11 cellular contexts compared by ENCODE assay signal in the genomic region with DNA sequence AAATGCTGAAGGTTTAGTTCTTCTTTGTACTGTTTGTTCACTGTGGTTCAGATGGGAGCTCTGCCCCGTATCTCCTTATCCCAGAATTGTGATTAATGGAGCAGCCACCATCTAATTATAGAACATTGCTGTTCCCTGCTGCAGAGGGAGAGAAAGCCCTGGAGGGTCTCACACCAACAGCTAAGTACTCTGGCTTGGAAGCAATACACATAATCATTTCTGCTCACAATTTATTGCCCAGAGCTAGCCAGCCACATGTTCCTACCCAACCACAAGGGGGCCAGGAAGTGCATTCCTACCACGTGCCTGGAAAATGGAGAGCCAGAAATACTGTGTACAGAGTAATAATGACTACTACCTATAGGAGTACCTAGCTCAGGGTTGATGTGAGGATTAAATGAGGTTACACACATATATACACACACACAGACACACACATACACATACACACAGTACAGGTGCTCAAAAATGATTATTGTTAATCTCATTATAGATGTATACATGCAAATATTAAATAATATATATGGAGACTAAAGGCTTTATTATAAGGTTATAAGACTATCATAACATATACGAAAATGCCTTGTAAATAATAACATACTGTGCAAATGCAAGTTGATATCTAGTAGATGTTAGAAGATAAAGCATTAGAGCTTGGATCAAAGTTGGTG. TPM values are rescaled to one million over a fixed set of nuclear protein-coding genes. Genes with fewer than 3 reads are reported as not detected.
DNase-seq lines count a peak whose midpoint lies in the region; ATAC-seq, FAIRE-seq and TF ChIP-seq lines count a peak whose summit lies in the region.
"Had no signal": no experiment of that assay in that cellular context is flagged by ENCODE, and none has a peak within 500 bp of the region (broad histone marks: within the 10 kb centered on the region; RNA-seq: fewer than 3 reads in every experiment).

No MANE protein-coding gene starts in this region.

- TF ChIP-seq CTCF in BJ (IDR thresholded peaks at IDR 0.05; ENCODE audit: insufficient read depth, low read depth, low read length) = peak; percentile 40; the same call in 1 of the 2 replicates
- peak; percentile 52 for TF ChIP-seq CTCF in astrocyte of the cerebellum (IDR thresholded peaks at IDR 0.05; ENCODE audit: low read depth, low read length, missing control alignments)
- TF ChIP-seq CTCF in keratinocyte (optimal IDR thresholded peaks at IDR 0.05 in 1 of 3, IDR thresholded peaks at IDR 0.05 in 1 of 3, conservative IDR thresholded peaks at IDR 0.05 in 1 of 3; ENCODE audit: extremely low read depth in 1 of 3, insufficient read depth in 2 of 3, low read length in 3 of 3) = peak; percentile 56 to 69 (median 68)

- H3K9me3 ChIP-seq in keratinocyte (ENCODE audit: control insufficient read depth, low read depth, low read length) = no peaks in the 10 kb centered on the region

- H3K36me3 ChIP-seq in BJ (ENCODE audit: control insufficient read depth, insufficient read depth, low read length) = no peaks in the 10 kb centered on the region
- no peaks in the 10 kb centered on the region for H3K36me3 ChIP-seq in keratinocyte (ENCODE audit: control insufficient read depth in 2 of 2, extremely low read depth in 1 of 2, insufficient read depth in 2 of 2, low read length in 2 of 2)

- CTCF ChIA-PET in BJ (lab: Yijun Ruan, JAX) = interaction anchor here (0.6 to 1.9 kb wide), 8 partner anchors 10 to 744 kb away, joined by 3 to 6 read pairs (median 4); no protein-coding TSS in a partner anchor

- dilution Hi-C loops in keratinocyte (cut with MboI; ENCODE audit: extremely low pct_ligation_motif_present, low sequenced_read_pairs) = no loop called here

- H3K4me2 ChIP-seq in keratinocyte (ENCODE audit: control insufficient read depth, extremely low read depth, insufficient read depth, low read depth, low read length) = no peak overlapping the region

- FAIRE-seq in keratinocyte (lab: Jason Lieb, UNC) = peak; percentile 84
- FAIRE-seq: islet of Langerhans had no signal

- no peaks in the 10 kb centered on the region for H3K9me1 ChIP-seq in keratinocyte (ENCODE audit: control insufficient read depth, extremely low read depth, insufficient read depth, low read length)

- in situ Hi-C loops in astrocyte of the cerebellum (cut with HindIII; ENCODE audit: low sequenced_read_pairs) = no loop called here

- H3K27me3 ChIP-seq in BJ (ENCODE audit: control insufficient read depth, insufficient read depth, low read length) (no peaks in the 10 kb centered on the region), keratinocyte (ENCODE audit: control insufficient read depth, extremely low read depth, insufficient read depth, low read length) (no peaks in the 10 kb centered on the region)

- H3K79me2 ChIP-seq in keratinocyte (ENCODE audit: control insufficient read depth, insufficient read depth, low read length) = no peaks in the 10 kb centered on the region

- no peaks in the 10 kb centered on the region for H4K20me1 ChIP-seq in keratinocyte (ENCODE audit: control insufficient read depth, extremely low read depth, insufficient read depth, low read length)

- H3K4me3 ChIP-seq in BJ (ENCODE audit: low read depth, low read length) (no peak overlapping the region), astrocyte of the cerebellum (ENCODE audit: low read depth, low read length) (no peak overlapping the region), keratinocyte (ENCODE audit: control insufficient read depth in 2 of 3, extremely low read depth in 1 of 3, insufficient read depth in 2 of 3, low read depth in 1 of 3, low read length in 3 of 3) (no peak overlapping the region)

- no peaks in the 10 kb centered on the region for H3K4me1 ChIP-seq in keratinocyte (ENCODE audit: control insufficient read depth, extremely low read depth, insufficient read depth, low read length)

- DNase-seq in BJ (ENCODE audit: low read depth) (no peak), HT1080 (ENCODE audit: low read depth) (peak; percentile 28), astrocyte of the cerebellum (ENCODE audit: low read depth) (no peak), keratinocyte (ENCODE audit: low read depth, low spot score) (no peak), hepatic stellate cell (ENCODE audit: low spot score) (no peak)
- no peak for DNase-seq in stimulated activated CD8-positive, alpha-beta memory T cell treated with anti-CD3 and anti-CD28 coated beads, Interleukin-4, amount 100 ng/mL, for 48 hours
- no peak for DNase-seq in effector CD4-positive, alpha-beta T cell
- DNase-seq: activated naive CD8-positive, alpha-beta T cell treated with anti-CD3 and anti-CD28 coated beads for 36 hours; stimulated activated CD4-positive, alpha-beta T cell treated with anti-CD3 and anti-CD28 coated beads, Interleukin-4, amount 100 ng/mL, for 4 hours had no signal

- no peak overlapping the region for H2AFZ ChIP-seq in keratinocyte (ENCODE audit: control insufficient read depth, low read length)

- H3K27ac ChIP-seq in keratinocyte (ENCODE audit: control insufficient read depth, insufficient read depth, low read length) = no peak overlapping the region

- no peak for ATAC-seq in HG03439 (IDR thresholded peaks at IDR 0.05; ENCODE audit: unreplicated experiment)

- no peak overlapping the region for H3K9ac ChIP-seq in keratinocyte (ENCODE audit: control insufficient read depth, extremely low read depth, insufficient read depth, low read length)

- POLR2A ChIA-PET in BJ (lab: Charles Lee) = no interaction called here

RNA-seq across cellular contexts. Expression of a gene that starts 22.3 kb away (rescaled TPM):
- polyA plus RNA-seq in BJ (2011; rRNA removed) (76.0 and 105 TPM in 2 replicates), keratinocyte (11.5 to 12.7 TPM (median 12.3 TPM) in 3 replicates)
- 103 and 106 TPM in 2 replicates for polyA minus RNA-seq in BJ (2011; rRNA and poly(A)+ RNA removed)
- 9.9 and 13.0 TPM in 2 replicates for total RNA-seq in HT1080 (2014; rRNA removed; shearing (Covaris generic))
- 17.8 and 19.3 TPM in 2 replicates for polyA plus RNA-seq in HT1080 (2015; cell fraction: cytosol; rRNA removed)
- 9.7 and 9.8 TPM in 2 replicates for polyA plus RNA-seq in HT1080 (2015; cell fraction: nucleus; rRNA removed)
- polyA plus RNA-seq in keratinocyte (2011; ENCODE audit: low read depth) = 1.7 TPM
- polyA plus RNA-seq in keratinocyte (2011; cell fraction: cytosol; rRNA removed) = 12.9 and 19.6 TPM in 2 replicates
- 15.0 and 15.1 TPM in 2 replicates for polyA plus RNA-seq in keratinocyte (2011; cell fraction: nucleus; rRNA removed)
- 2.4 and 13.8 TPM in 2 replicates for polyA plus RNA-seq in keratinocyte (2012; ENCODE audit: low replicate concordance)
- polyA minus RNA-seq in keratinocyte = 15.4 to 40.1 TPM (median 19.1 TPM) in 3 replicates
- 12.7 TPM for polyA minus RNA-seq in keratinocyte (2011; cell fraction: cytosol; rRNA and poly(A)+ RNA removed)
- 17.0 and 28.7 TPM in 2 replicates for polyA minus RNA-seq in keratinocyte (2011; cell fraction: nucleus; rRNA and poly(A)+ RNA removed)
- total RNA-seq: activated naive CD8-positive, alpha-beta T cell treated with anti-CD3 and anti-CD28 coated beads for 36 hours had no signal
